In the genomic region with DNA sequence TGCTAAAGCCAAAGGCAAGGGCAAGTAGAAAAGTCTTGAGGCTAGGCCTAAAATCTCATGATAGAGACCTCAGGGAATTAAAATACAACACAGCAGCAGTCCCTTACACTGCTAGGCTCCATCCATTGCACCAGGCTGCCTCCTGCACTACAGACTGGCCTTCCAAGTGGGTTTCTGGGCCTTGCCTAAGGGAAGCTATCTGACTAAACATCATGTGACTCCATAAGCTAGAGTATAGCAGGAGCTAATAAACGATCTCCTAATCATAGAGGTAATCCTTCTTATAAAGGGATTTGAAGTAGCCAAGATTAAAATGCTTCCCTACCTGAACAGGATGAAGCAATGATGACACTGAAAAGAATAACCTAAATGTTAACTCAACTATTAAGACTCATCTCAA, we compare ENCODE assay signal across 17 cellular contexts.
DNase-seq lines count a peak whose midpoint lies in the region; ATAC-seq and TF ChIP-seq lines count a peak whose summit lies in the region.
"Had no signal": no experiment of that assay in that cellular context is flagged by ENCODE, and none has a peak within 500 bp of the region (broad histone marks: within the 10 kb centered on the region; RNA-seq: fewer than 3 reads in every experiment).

No MANE protein-coding gene starts in this region.

- H3K36me3 ChIP-seq in osteoblast (ENCODE audit: insufficient read depth, low read length) (peaks cover 65% of the 10 kb centered on the region), gastrocnemius medialis (peaks cover 0 to 92% of the 10 kb centered on the region in 2 donors), lower lobe of right lung (peaks cover 87% of the 10 kb centered on the region)

- H3K4me1 Mint-ChIP-seq in effector memory CD8-positive, alpha-beta T cell (ENCODE audit: low read depth in 2 of 2) = peaks cover 2 to 13% of the 10 kb centered on the region in 2 donors

- H3K9me3 Mint-ChIP-seq in effector memory CD8-positive, alpha-beta T cell = no peaks in the 10 kb centered on the region

- DNase-seq in EL (peak; percentile 7), SK-MEL-5 (ENCODE audit: low read depth, low spot score) (peak; percentile 43), osteoblast (ENCODE audit: insufficient read length, low spot score, missing footprints) (peak; percentile 48), GM10266 (ENCODE audit: extremely low spot score) (no peak), gastrocnemius medialis (no peak), lower lobe of right lung (no peak)
- no peak for DNase-seq in effector memory CD8-positive, alpha-beta T cell
- DNase-seq: activated CD4-positive, alpha-beta T cell treated with anti-CD3 and anti-CD28 coated beads, Interleukin-2, amount 10 ng/mL, durations not matched to agents 7 days and 5 days; effector CD8-positive, alpha-beta T cell; NCI-H2227 treated with DMSO at 0.1 percent for 48 hours; SIG-M5; small intestine; stimulated activated naive CD4-positive, alpha-beta T cell had no signal

- peaks cover 5% of the 10 kb centered on the region for H4K20me1 ChIP-seq in osteoblast (ENCODE audit: insufficient read depth, low read length)
- H4K20me1 ChIP-seq: BLaER1 had no signal

- peak overlapping the region; percentile 7 for H3K27ac ChIP-seq in osteoblast (ENCODE audit: low read depth, low read length)
- H3K27ac ChIP-seq in gastrocnemius medialis = no peak overlapping the region
- H3K27ac ChIP-seq in lower lobe of right lung = no peak overlapping the region
- H3K27ac ChIP-seq: BLaER1, KMS-11 had no signal

- H3K4me1 ChIP-seq in osteoblast (ENCODE audit: insufficient read depth, low read length) (peaks cover 6% of the 10 kb centered on the region), gastrocnemius medialis (peaks cover 0 to 7% of the 10 kb centered on the region in 2 donors), lower lobe of right lung (peaks cover 3% of the 10 kb centered on the region)
- H3K4me1 ChIP-seq: BLaER1 had no signal

- intact Hi-C loops in gastrocnemius medialis (cut with DNase I; ENCODE audit: low total_unique reads) (no loop called here), lower lobe of right lung (cut with DNase I) (no loop called here)

- no peak for ATAC-seq in effector memory CD8-positive, alpha-beta T cell (replicated peaks)
- no peak for ATAC-seq in gastrocnemius medialis
- no peak for ATAC-seq in GM21737 (IDR thresholded peaks at IDR 0.05; ENCODE audit: unreplicated experiment)
- no peak for ATAC-seq in lower lobe of right lung
- ATAC-seq: HCT116 had no signal

- H3K79me2 ChIP-seq in osteoblast (ENCODE audit: insufficient read depth, low read length) = peaks cover 7% of the 10 kb centered on the region

- H3K27me3 Mint-ChIP-seq in effector memory CD8-positive, alpha-beta T cell = no peaks in the 10 kb centered on the region
- H3K27me3 Mint-ChIP-seq: activated CD4-positive, alpha-beta T cell treated with anti-CD3 and anti-CD28 coated beads, Interleukin-2, amount 10 ng/mL, durations not matched to agents 7 days and 5 days had no signal

- H3K4me3 Mint-ChIP-seq in effector memory CD8-positive, alpha-beta T cell = no peak overlapping the region
- H3K4me3 Mint-ChIP-seq: activated CD4-positive, alpha-beta T cell treated with anti-CD3 and anti-CD28 coated beads, Interleukin-2, amount 10 ng/mL, durations not matched to agents 7 days and 5 days had no signal

- no peak overlapping the region for H2AFZ ChIP-seq in osteoblast (ENCODE audit: low read length)

- H3K4me2 ChIP-seq in osteoblast (ENCODE audit: insufficient read depth, low read length) = no peak overlapping the region
- H3K4me2 ChIP-seq: BLaER1, KMS-11 had no signal

- in situ Hi-C loops in SK-MEL-5 (cut with HindIII; ENCODE audit: low pct_unique_long_range_greater_than_20kb, low sequenced_read_pairs) = no loop called here
- in situ Hi-C loops in gastrocnemius medialis (cut with MboI; ENCODE audit: low sequenced_read_pairs in 4 of 4) = no loop called here

- H3K27ac Mint-ChIP-seq in effector memory CD8-positive, alpha-beta T cell = peak overlapping the region; percentile 11 to 87
- H3K27ac Mint-ChIP-seq: activated CD4-positive, alpha-beta T cell treated with anti-CD3 and anti-CD28 coated beads, Interleukin-2, amount 10 ng/mL, durations not matched to agents 7 days and 5 days had no signal

- H3K36me3 Mint-ChIP-seq in effector memory CD8-positive, alpha-beta T cell (ENCODE audit: insufficient read depth) = peaks cover 87% of the 10 kb centered on the region

- TF ChIP-seq POLR2A in gastrocnemius medialis (IDR thresholded peaks at IDR 0.05) = no peak

- H3K9me3 ChIP-seq in osteoblast (ENCODE audit: low read depth, low read length) (no peaks in the 10 kb centered on the region), gastrocnemius medialis (no peaks in the 10 kb centered on the region), lower lobe of right lung (no peaks in the 10 kb centered on the region)

- TF ChIP-seq CTCF in osteoblast (IDR thresholded peaks at IDR 0.05; ENCODE audit: extremely low read depth, low read depth, low read length) (no peak), GM10266 (IDR thresholded peaks at IDR 0.05; ENCODE audit: control insufficient read depth, insufficient read depth, low read depth, missing control alignments) (no peak), gastrocnemius medialis (IDR thresholded peaks at IDR 0.05 in 4 of 5, conservative IDR thresholded peaks at IDR 0.05 in 1 of 5) (no peak), lower lobe of right lung (IDR thresholded peaks at IDR 0.05) (no peak)

- no peak overlapping the region for H3K4me3 ChIP-seq in osteoblast (ENCODE audit: insufficient read depth, low read length)
- H3K4me3 ChIP-seq in gastrocnemius medialis = no peak overlapping the region
- no peak overlapping the region for H3K4me3 ChIP-seq in lower lobe of right lung
- H3K4me3 ChIP-seq: BLaER1 had no signal

- no peaks in the 10 kb centered on the region for H3K27me3 ChIP-seq in osteoblast (ENCODE audit: insufficient read depth, low read length)
- no peaks in the 10 kb centered on the region for H3K27me3 ChIP-seq in gastrocnemius medialis
- no peaks in the 10 kb centered on the region for H3K27me3 ChIP-seq in lower lobe of right lung (ENCODE audit: low read depth)
- H3K27me3 ChIP-seq: BLaER1 had no signal

Comparison
In these comparisons a context has a peak if more than half of its experiments do, and no peak if none do; other contexts are left out.
1. DNase-seq: peak in EL (single experiment), SK-MEL-5 (single experiment) and osteoblast (single experiment); none in effector memory CD8-positive, alpha-beta T cell (0 of 3), GM10266 (single experiment), gastrocnemius medialis (0 of 2) and lower lobe of right lung (single experiment).